In the genomic region with DNA sequence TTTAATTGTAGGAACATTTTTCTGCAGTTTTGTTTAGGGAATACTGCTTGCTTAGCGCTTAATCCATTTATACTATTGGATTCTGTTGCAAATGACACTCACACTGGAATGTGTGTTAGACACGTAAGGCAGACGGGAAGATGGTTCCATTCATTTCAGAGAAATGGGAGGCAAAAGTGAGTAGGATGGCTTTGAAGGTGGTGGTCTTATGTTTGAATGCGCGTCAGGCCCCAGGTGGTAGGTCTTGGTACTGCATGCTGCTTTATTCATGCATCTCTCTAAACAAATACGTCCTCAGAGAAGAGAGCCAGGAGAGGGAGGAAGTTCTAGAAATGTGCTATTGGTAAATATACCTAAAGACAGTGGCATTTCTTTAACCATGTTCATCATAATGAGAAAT, we compare ENCODE assay signal across 11 cellular contexts.
DNase-seq lines count a peak whose midpoint lies in the region; ATAC-seq and TF ChIP-seq lines count a peak whose summit lies in the region.
"Had no signal": no experiment of that assay in that cellular context is flagged by ENCODE, and none has a peak within 500 bp of the region (broad histone marks: within the 10 kb centered on the region; RNA-seq: fewer than 3 reads in every experiment).

No MANE protein-coding gene starts in this region.

- ATAC-seq in body of pancreas, result no peak
- no peak for ATAC-seq in HG02852 (IDR thresholded peaks at IDR 0.05; ENCODE audit: unreplicated experiment)

- no peaks in the 10 kb centered on the region for H3K27me3 ChIP-seq in body of pancreas
- no peaks in the 10 kb centered on the region for H3K27me3 ChIP-seq in prostate gland (replicated peaks; ENCODE audit: insufficient read depth)
- H3K27me3 ChIP-seq: neutrophil had no signal

- DNase-seq in NCI-H146 (lab: John Stamatoyannopoulos, UW) (peak; percentile 3), NCI-H146 treated with DMSO at 0.1 percent for 48 hours (lab: John Stamatoyannopoulos, UW; ENCODE audit: unreplicated experiment) (no peak), body of pancreas (peak in 1 of 4 donors; percentile 5), neural crest cell (ENCODE audit: low read depth, low spot score) (peak; percentile 40), prostate gland (ENCODE audit: low spot score) (no peak), epidermal melanocyte (ENCODE audit: insufficient read length, low spot score) (no peak)
- DNase-seq in Jurkat, Clone E6-1 (ENCODE audit: low read depth, low spot score), result peak; percentile 55
- DNase-seq: Right ventricle myocardium superior had no signal

- no peak overlapping the region for H3K27ac ChIP-seq in body of pancreas
- H3K27ac ChIP-seq in prostate gland, result no peak overlapping the region
- H3K27ac ChIP-seq: epithelial cell of prostate, neutrophil had no signal

- no peak overlapping the region for H3K4me3 ChIP-seq in Jurkat, Clone E6-1 (ENCODE audit: low read length)
- no peak overlapping the region for H3K4me3 ChIP-seq in body of pancreas
- no peak overlapping the region for H3K4me3 ChIP-seq in prostate gland

- H3K9me3 ChIP-seq in body of pancreas (no peaks in the 10 kb centered on the region), prostate gland (no peaks in the 10 kb centered on the region)
- H3K9me3 ChIP-seq: neutrophil had no signal

- peaks cover 2% of the 10 kb centered on the region for H3K9me3 Mint-ChIP-seq in neural crest cell

- H3K4me3 Mint-ChIP-seq in neural crest cell, result no peak overlapping the region

- intact Hi-C loops in body of pancreas (cut with DNase I) (no loop called here), prostate gland (cut with DNase I) (no loop called here)

- 60 to 66% methylated on average over 6 of the region's 6 CpGs for WGBS in body of pancreas, 2 donors
- 74% methylated on average over 6 of the region's 6 CpGs for WGBS in prostate gland

- TF ChIP-seq CTCF in body of pancreas (IDR thresholded peaks at IDR 0.05), result peak in 5 of 7 experiments; percentile 16 to 45 (median 19)
- TF ChIP-seq CTCF in neural crest cell (conservative IDR thresholded peaks at IDR 0.05), result peak; percentile 66
- TF ChIP-seq CTCF in prostate gland (IDR thresholded peaks at IDR 0.05), result peak in 1 of 4 experiments; percentile 26

- peaks cover 7% of the 10 kb centered on the region for H3K27me3 Mint-ChIP-seq in neural crest cell (ENCODE audit: low read depth)

- no peak overlapping the region for H3K27ac Mint-ChIP-seq in neural crest cell (ENCODE audit: unreplicated experiment)

- H3K36me3 Mint-ChIP-seq in neural crest cell (ENCODE audit: low read depth), result peaks cover 2% of the 10 kb centered on the region

- no peaks in the 10 kb centered on the region for H3K4me1 Mint-ChIP-seq in neural crest cell

- H3K4me1 ChIP-seq in body of pancreas (no peaks in the 10 kb centered on the region), prostate gland (replicated peaks) (no peaks in the 10 kb centered on the region)

- TF ChIP-seq POLR2A in body of pancreas (IDR thresholded peaks at IDR 0.05) (no peak), prostate gland (IDR thresholded peaks at IDR 0.05) (no peak)

- H3K36me3 ChIP-seq in body of pancreas (replicated peaks in 1 of 2; ENCODE audit: insufficient read depth in 1 of 2, low read depth in 2 of 2) (no peaks in the 10 kb centered on the region), prostate gland (no peaks in the 10 kb centered on the region)
- H3K36me3 ChIP-seq: neutrophil had no signal

Comparison
In these comparisons a context has a peak if more than half of its experiments do, and no peak if none do; other contexts are left out.
1. DNase-seq: peak in NCI-H146 (single experiment), Jurkat, Clone E6-1 (single experiment) and neural crest cell (single experiment); none in NCI-H146 treated with DMSO at 0.1 percent for 48 hours (single experiment), prostate gland (single experiment) and epidermal melanocyte (single experiment).